7 cellular contexts compared by ENCODE assay signal in the genomic region with DNA sequence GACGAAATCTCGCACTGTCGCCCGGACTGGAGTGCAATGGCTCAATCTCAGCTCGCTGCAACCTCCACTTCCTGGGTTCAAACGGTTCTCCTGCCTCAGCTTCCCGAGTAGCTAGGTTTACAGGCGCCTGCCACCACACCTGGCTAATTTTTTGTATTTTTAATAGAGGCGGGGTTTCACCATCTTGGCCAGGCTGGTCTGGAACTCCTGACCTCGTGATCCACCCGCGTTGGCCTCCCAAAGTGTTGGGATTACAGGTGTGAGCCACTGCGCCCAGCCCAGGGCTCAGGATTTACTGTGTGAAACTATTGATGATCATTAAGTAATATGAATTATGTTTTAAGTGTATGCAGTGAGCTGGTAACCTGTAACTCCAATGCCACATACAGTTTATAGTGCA. TPM values are rescaled to one million over a fixed set of nuclear protein-coding genes. Genes with fewer than 3 reads are reported as not detected.
DNase-seq lines count a peak whose midpoint lies in the region; ATAC-seq and TF ChIP-seq lines count a peak whose summit lies in the region.
"Not testable (repeated sequence)": the region's sequence is repeated elsewhere in the genome, so short reads cannot be mapped to it uniquely, and the experiment has no call there.

No MANE protein-coding gene starts in this region.

- H3K9me3 ChIP-seq in DOHH2 (ENCODE audit: control insufficient read depth, insufficient read depth, low read length); SU-DHL-6 (ENCODE audit: insufficient read depth, low read length); gastroesophageal sphincter; mesodermal cell (ENCODE audit: control insufficient read depth, low read length): not testable (repeated sequence)

- TF ChIP-seq POLR2A in gastroesophageal sphincter (IDR thresholded peaks at IDR 0.05): not testable (repeated sequence)

- H3K4me2 ChIP-seq in DOHH2 (ENCODE audit: low read length): peak overlapping the region; percentile 64
- H3K4me2 ChIP-seq in SU-DHL-6 (ENCODE audit: low read depth, low read length, poor library complexity, severe bottlenecking): peak overlapping the region; percentile 93

- H3K36me3 ChIP-seq in DOHH2 (ENCODE audit: control insufficient read depth, low read length) (peaks cover 59% of the 10 kb centered on the region), mesodermal cell (ENCODE audit: control insufficient read depth, insufficient read depth, low read length) (peaks cover 50% of the 10 kb centered on the region)
- H3K36me3 ChIP-seq in SU-DHL-6 (ENCODE audit: low read length); gastroesophageal sphincter: not testable (repeated sequence)

- ATAC-seq in gastroesophageal sphincter: not testable (repeated sequence)

- 37 to 59% methylated on average over 5 to 8 of the region's 13 CpGs for WGBS in gastroesophageal sphincter (ENCODE audit: low coverage in 1 of 2), 2 donors
- 56 to 58% methylated on average over 7 to 9 of the region's 13 CpGs for WGBS in mesodermal cell (ENCODE audit: insufficient coverage in 2 of 2), 2 experiments

- H3K79me2 ChIP-seq in DOHH2 (ENCODE audit: control insufficient read depth, low read length) (peaks cover 69% of the 10 kb centered on the region), SU-DHL-6 (ENCODE audit: insufficient read depth, low read length) (peaks cover 59% of the 10 kb centered on the region)

- not testable (repeated sequence) for H3K27me3 ChIP-seq in DOHH2 (ENCODE audit: control insufficient read depth, low read length); SU-DHL-6 (ENCODE audit: low read length); gastroesophageal sphincter

- not testable (repeated sequence) for TF ChIP-seq CTCF in DOHH2 (IDR thresholded peaks at IDR 0.05; ENCODE audit: low read depth, low read length, poor library complexity, severe bottlenecking); LNCaP clone FGC (IDR thresholded peaks at IDR 0.05; ENCODE audit: control insufficient read depth, extremely low read depth, insufficient read depth); SU-DHL-6 (IDR thresholded peaks at IDR 0.05; ENCODE audit: insufficient read depth, low read length, poor library complexity, severe bottlenecking); cardiac fibroblast (IDR thresholded peaks at IDR 0.05; ENCODE audit: low read depth, low read length); gastroesophageal sphincter (IDR thresholded peaks at IDR 0.05)

- peak overlapping the region; percentile 74; the same call in 1 of the 2 replicates for H3K9ac ChIP-seq in SU-DHL-6 (ENCODE audit: low read length)

- H3F3A ChIP-seq in DOHH2 (ENCODE audit: control insufficient read depth, insufficient read depth); SU-DHL-6 (ENCODE audit: insufficient read depth): not testable (repeated sequence)

- H4K20me1 ChIP-seq in DOHH2 (ENCODE audit: control insufficient read depth, insufficient read depth, low read depth, low read length): peaks cover 26% of the 10 kb centered on the region
- H4K20me1 ChIP-seq in SU-DHL-6 (ENCODE audit: low read depth, low read length): peaks cover 10% of the 10 kb centered on the region; the same call in 1 of the 2 replicates

- H3K27ac ChIP-seq in DOHH2 (ENCODE audit: low read depth, low read length); SU-DHL-6 (ENCODE audit: low read depth, low read length); mesodermal cell (ENCODE audit: low read depth, low read length, severe bottlenecking): not testable (repeated sequence)
- peak overlapping the region in 3 of 4 donors; percentile 50 to 98 (median 92) for H3K27ac ChIP-seq in gastroesophageal sphincter

- H3K9me2 ChIP-seq in DOHH2 (replicated peaks; ENCODE audit: control insufficient read depth, low read length); SU-DHL-6 (replicated peaks; ENCODE audit: insufficient read depth, low read length): not testable (repeated sequence)

- DNase-seq in LNCaP clone FGC (ENCODE audit: low read depth); cardiac fibroblast (ENCODE audit: low read depth in 2 of 2); skeletal muscle cell (ENCODE audit: low read depth): not testable (repeated sequence)

- not testable (repeated sequence) for TF ChIP-seq EP300 in gastroesophageal sphincter (IDR thresholded peaks at IDR 0.05)

- H3K4me1 ChIP-seq in DOHH2 (ENCODE audit: control insufficient read depth, low read length) (peaks cover 53% of the 10 kb centered on the region), gastroesophageal sphincter (peaks cover 3 to 70% (median 26%) of the 10 kb centered on the region in 3 donors)
- not testable (repeated sequence) for H3K4me1 ChIP-seq in mesodermal cell (ENCODE audit: control insufficient read depth, insufficient read depth, low read length, poor library complexity, severe bottlenecking)

- not testable (repeated sequence) for H2AFZ ChIP-seq in SU-DHL-6 (ENCODE audit: low read depth, low read length, severe bottlenecking)

- H3K4me3 ChIP-seq in DOHH2 (ENCODE audit: low read length) (peak overlapping the region; percentile 87), LNCaP clone FGC (ENCODE audit: low read depth, low read length) (peak overlapping the region; percentile 69), SU-DHL-6 (ENCODE audit: insufficient read depth, low read length, poor library complexity, severe bottlenecking) (peak overlapping the region; percentile 67), cardiac fibroblast (replicated peaks in 1 of 2; ENCODE audit: low read depth in 2 of 2, low read length in 2 of 2) (peak overlapping the region; percentile 84 to 94), gastroesophageal sphincter (peak overlapping the region; percentile 66 to 81), mesodermal cell (ENCODE audit: extremely low read depth, insufficient read depth, low read length, poor library complexity, severe bottlenecking) (peak overlapping the region; percentile 86), skeletal muscle cell (ENCODE audit: low read depth, low read length) (peak overlapping the region; percentile 95)

RNA-seq across cellular contexts. Expression of gene SRP9, which starts 1.5 kb away (rescaled TPM):
- total RNA-seq in gastroesophageal sphincter: 100 to 1,000 TPM; 146 to 260 (median 216) TPM
- polyA plus RNA-seq in mesodermal cell (2013, experiment 1 of 2): 331 TPM
- polyA plus RNA-seq in mesodermal cell (2013, experiment 2 of 2): 382 TPM

RNA-seq across cellular contexts. Expression of gene EPHX1, which starts 30.8 kb away (rescaled TPM):
- 100 to 1,000 TPM in 3 of 4 donors, 10 to 100 TPM in 1; 74.0 to 133 (median 101) TPM for total RNA-seq in gastroesophageal sphincter
- polyA plus RNA-seq in mesodermal cell (2013, experiment 1 of 2): 19.0 TPM
- 18.1 TPM for polyA plus RNA-seq in mesodermal cell (2013, experiment 2 of 2)
